In the genomic region with DNA sequence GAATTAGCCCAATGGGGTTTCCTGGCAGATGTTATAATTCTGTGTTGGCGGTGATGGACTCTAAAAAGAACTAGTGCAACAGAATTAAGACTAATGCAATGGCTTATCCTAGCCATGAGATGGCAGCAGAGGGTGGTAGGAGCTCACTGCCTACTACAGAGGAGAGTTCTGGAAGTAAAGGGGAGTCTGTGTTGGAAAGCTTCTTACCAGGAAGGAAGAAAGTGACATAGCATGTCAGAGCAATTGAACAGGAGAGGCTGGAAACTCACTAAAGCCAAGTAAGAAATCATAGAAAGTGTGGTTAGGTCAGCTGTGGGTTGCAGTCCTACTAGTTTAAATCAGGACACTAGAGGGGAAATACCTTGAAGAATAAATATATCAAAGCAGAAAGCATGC, we compare ENCODE assay signal across 1 cellular context.
TF ChIP-seq lines count a peak whose summit lies in the region.

No MANE protein-coding gene starts in this region.

TF ChIP-seq in H1, 55 proteins besides CTCF, POLR2A, EP300 and RAD21 (continued from another document):
- no peak for TF ChIP-seq CHD7 (IDR thresholded peaks at IDR 0.05; ENCODE audit: insufficient replicate concordance, low read length)
- no peak for TF ChIP-seq BACH1 (IDR thresholded peaks at IDR 0.05; ENCODE audit: low read length)
- no peak for TF ChIP-seq SIX5 (IDR thresholded peaks at IDR 0.05; ENCODE audit: low read depth, low read length)
- TF ChIP-seq EGR1 (IDR thresholded peaks at IDR 0.05; ENCODE audit: borderline replicate concordance, low read depth, low read length), result no peak
- no peak for TF ChIP-seq TCF12 (IDR thresholded peaks at IDR 0.05; ENCODE audit: low read depth, low read length)
- no peak for TF ChIP-seq POLR2AphosphoS5 (IDR thresholded peaks at IDR 0.05; ENCODE audit: low read depth, low read length)
- TF ChIP-seq JUND (IDR thresholded peaks at IDR 0.05; ENCODE audit: low read length), result no peak
- TF ChIP-seq, protein P1, sequence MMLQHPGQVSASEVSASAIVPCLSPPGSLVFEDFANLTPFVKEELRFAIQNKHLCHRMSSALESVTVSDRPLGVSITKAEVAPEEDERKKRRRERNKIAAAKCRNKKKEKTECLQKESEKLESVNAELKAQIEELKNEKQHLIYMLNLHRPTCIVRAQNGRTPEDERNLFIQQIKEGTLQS (IDR thresholded peaks at IDR 0.05; ENCODE audit: insufficient read depth, low read depth, low read length), result no peak
- TF ChIP-seq CBX5 (IDR thresholded peaks at IDR 0.05; ENCODE audit: low read depth, low read length), result no peak
- no peak for TF ChIP-seq SAP30 (IDR thresholded peaks at IDR 0.05; ENCODE audit: insufficient read depth, insufficient replicate concordance, low read length)
- no peak for TF ChIP-seq HDAC2 (IDR thresholded peaks at IDR 0.05; ENCODE audit: borderline replicate concordance in 1 of 2, low read depth in 2 of 2, low read length in 2 of 2)
- no peak for TF ChIP-seq TBP (IDR thresholded peaks at IDR 0.05; ENCODE audit: low read depth, low read length)
TF ChIP-seq in H1: peak in this region for 0.
